33 cellular contexts compared by ENCODE assay signal in genomic region chr1:3096360-3096759, GRCh38.
"Had no signal": no experiment of that assay in that cellular context is flagged by ENCODE, and none has a peak within 500 bp of the region (broad histone marks: within the 10 kb centered on the region; RNA-seq: fewer than 3 reads in every experiment).

No MANE protein-coding gene starts in this region.

- H3K4me3 ChIP-seq: adrenal gland, body of pancreas, breast epithelium, cardiac muscle cell, colonic mucosa, esophagus squamous epithelium, gastroesophageal sphincter, heart right ventricle had no signal

- H3K4me3 Mint-ChIP-seq: activated CD4-positive, alpha-beta memory T cell treated with anti-CD3 and anti-CD28 coated beads for 36 hours; activated CD4-positive, alpha-beta T cell treated with anti-CD3 and anti-CD28 coated beads for 36 hours; activated CD4-positive, alpha-beta T cell treated with anti-CD3 and anti-CD28 coated beads, Interleukin-2, amount 10 ng/mL, durations not matched to agents 24 days and 14 days; activated CD8-positive, alpha-beta memory T cell treated with anti-CD3 and anti-CD28 coated beads, Interleukin-2, amount 10 ng/mL, durations not matched to agents 7 days and 5 days; activated CD8-positive, alpha-beta T cell treated with anti-CD3 and anti-CD28 coated beads, Interleukin-2, amount 10 ng/mL, durations not matched to agents 7 days and 5 days; activated naive CD4-positive, alpha-beta T cell treated with anti-CD3 and anti-CD28 coated beads for 36 hours; activated naive CD4-positive, alpha-beta T cell treated with anti-CD3 and anti-CD28 coated beads, Interleukin-2, amount 50 U/mL, for 24 hours; activated naive CD8-positive, alpha-beta T cell treated with anti-CD3 and anti-CD28 coated beads for 36 hours; activated naive CD8-positive, alpha-beta T cell treated with anti-CD3 and anti-CD28 coated beads, Interleukin-2, amount 50 U/mL, for 24 hours; activated T-helper 1 cell treated with anti-CD3 and anti-CD28 coated beads, Interleukin-12 subunit alpha, Interleukin-12 subunit beta, Interleukin-2, Interleukin-4 antibody, amounts not matched to agents 30 ng/mL and 10 ng/mL and 1 ng/mL, durations not matched to agents 14 hours and 24 hours and 36 hours had no signal

- H3K27me3 ChIP-seq: adrenal gland, body of pancreas, cardiac muscle cell, colonic mucosa had no signal

- H3K36me3 Mint-ChIP-seq: activated CD4-positive, alpha-beta memory T cell treated with anti-CD3 and anti-CD28 coated beads for 36 hours; activated CD8-positive, alpha-beta memory T cell treated with anti-CD3 and anti-CD28 coated beads, Interleukin-2, amount 10 ng/mL, durations not matched to agents 7 days and 5 days; activated naive CD4-positive, alpha-beta T cell treated with anti-CD3 and anti-CD28 coated beads, Interleukin-2, amount 50 U/mL, for 24 hours; activated naive CD8-positive, alpha-beta T cell treated with anti-CD3 and anti-CD28 coated beads for 36 hours had no signal

- H3K36me3 ChIP-seq: adrenal gland, breast epithelium, cardiac muscle cell, colonic mucosa, esophagus squamous epithelium, gastroesophageal sphincter, heart right ventricle had no signal

- H3K27ac ChIP-seq: adrenal gland, body of pancreas, breast epithelium, cardiac muscle cell, colonic mucosa, epithelial cell of prostate, esophagus squamous epithelium, gastroesophageal sphincter had no signal

- ATAC-seq: activated CD4-positive, alpha-beta T cell treated with anti-CD3 and anti-CD28 coated beads for 36 hours; activated CD8-positive, alpha-beta memory T cell treated with anti-CD3 and anti-CD28 coated beads, Interleukin-2, amount 10 ng/mL, durations not matched to agents 7 days and 5 days; activated CD8-positive, alpha-beta T cell treated with anti-CD3 and anti-CD28 coated beads, Interleukin-2, amount 10 ng/mL, durations not matched to agents 7 days and 5 days; activated naive CD8-positive, alpha-beta T cell treated with anti-CD3 and anti-CD28 coated beads, Interleukin-2, amount 50 U/mL, for 24 hours; body of pancreas; gastroesophageal sphincter had no signal

- H3K4me1 Mint-ChIP-seq: activated CD4-positive, alpha-beta T cell treated with anti-CD3 and anti-CD28 coated beads for 36 hours; activated CD4-positive, alpha-beta T cell treated with anti-CD3 and anti-CD28 coated beads, Interleukin-2, amount 10 ng/mL, durations not matched to agents 24 days and 14 days; activated CD8-positive, alpha-beta memory T cell treated with anti-CD3 and anti-CD28 coated beads, Interleukin-2, amount 10 ng/mL, durations not matched to agents 7 days and 5 days; activated naive CD4-positive, alpha-beta T cell treated with anti-CD3 and anti-CD28 coated beads, Interleukin-2, amount 50 U/mL, for 24 hours; activated naive CD8-positive, alpha-beta T cell treated with anti-CD3 and anti-CD28 coated beads for 36 hours; activated naive CD8-positive, alpha-beta T cell treated with anti-CD3 and anti-CD28 coated beads, Interleukin-2, amount 50 U/mL, for 24 hours had no signal

- H3K4me1 ChIP-seq: adrenal gland, breast epithelium, colonic mucosa, esophagus squamous epithelium, gastroesophageal sphincter had no signal

- H3K27ac Mint-ChIP-seq: activated CD4-positive, alpha-beta memory T cell treated with anti-CD3 and anti-CD28 coated beads for 36 hours; activated CD4-positive, alpha-beta T cell treated with anti-CD3 and anti-CD28 coated beads for 36 hours; activated CD4-positive, alpha-beta T cell treated with anti-CD3 and anti-CD28 coated beads, Interleukin-2, amount 10 ng/mL, durations not matched to agents 24 days and 14 days; activated CD8-positive, alpha-beta memory T cell treated with anti-CD3 and anti-CD28 coated beads, Interleukin-2, amount 10 ng/mL, durations not matched to agents 7 days and 5 days; activated CD8-positive, alpha-beta T cell treated with anti-CD3 and anti-CD28 coated beads, Interleukin-2, amount 10 ng/mL, durations not matched to agents 7 days and 5 days; activated naive CD4-positive, alpha-beta T cell treated with anti-CD3 and anti-CD28 coated beads for 36 hours; activated naive CD4-positive, alpha-beta T cell treated with anti-CD3 and anti-CD28 coated beads, Interleukin-2, amount 50 U/mL, for 24 hours; activated naive CD8-positive, alpha-beta T cell treated with anti-CD3 and anti-CD28 coated beads for 36 hours; activated naive CD8-positive, alpha-beta T cell treated with anti-CD3 and anti-CD28 coated beads, Interleukin-2, amount 50 U/mL, for 24 hours; activated T-helper 1 cell treated with anti-CD3 and anti-CD28 coated beads, Interleukin-12 subunit alpha, Interleukin-12 subunit beta, Interleukin-2, Interleukin-4 antibody, amounts not matched to agents 30 ng/mL and 10 ng/mL and 1 ng/mL, durations not matched to agents 14 hours and 24 hours and 36 hours; activated T-helper 2 cell treated with anti-CD3 and anti-CD28 coated beads, Interferon-gamma antibody, Interleukin-2, Interleukin-4, amounts not matched to agents 10 μg/mL and 5 μg/mL and 100 μg/mL, durations not matched to agents 14 hours and 24 hours and 36 hours had no signal

- H3K9me3 ChIP-seq: adrenal gland, body of pancreas, breast epithelium, colonic mucosa, esophagus squamous epithelium, gastroesophageal sphincter, heart right ventricle had no signal

- DNase-seq: activated CD4-positive, alpha-beta memory T cell treated with anti-CD3 and anti-CD28 coated beads for 36 hours; activated CD4-positive, alpha-beta T cell treated with anti-CD3 and anti-CD28 coated beads for 36 hours; activated CD4-positive, alpha-beta T cell treated with anti-CD3 and anti-CD28 coated beads, Interleukin-2, amount 10 ng/mL, durations not matched to agents 24 days and 14 days; activated CD4-positive, CD25-positive, alpha-beta regulatory T cell; activated CD4-positive, CD25-positive, alpha-beta regulatory T cell treated with anti-CD3 and anti-CD28 coated beads, Interleukin-2, amount 50 U/mL, for 72 hours; activated CD8-positive, alpha-beta memory T cell treated with anti-CD3 and anti-CD28 coated beads, Interleukin-2, amount 10 ng/mL, durations not matched to agents 7 days and 5 days; activated CD8-positive, alpha-beta memory T cell treated with anti-CD3 and anti-CD28 coated beads, Interleukin-2, amount 50 U/mL, for 4 hours; activated CD8-positive, alpha-beta T cell treated with anti-CD3 and anti-CD28 coated beads, Interleukin-2, amount 10 ng/mL, durations not matched to agents 7 days and 5 days; activated effector memory CD4-positive, alpha-beta T cell treated with anti-CD3 and anti-CD28 coated beads, Interleukin-2, amount 50 U/mL, for 16 hours; activated naive CD4-positive, alpha-beta T cell treated with anti-CD3 and anti-CD28 coated beads for 36 hours; activated naive CD8-positive, alpha-beta T cell treated with anti-CD3 and anti-CD28 coated beads for 36 hours; activated naive CD8-positive, alpha-beta T cell treated with anti-CD3 and anti-CD28 coated beads, Interleukin-2, amount 50 U/mL, for 24 hours; activated T-cell treated with anti-CD3 and anti-CD28 coated beads, Interleukin-2, amount 50 U/mL, for 1 hour; activated T-cell treated with anti-CD3 and anti-CD28 coated beads, Interleukin-2, amount 50 U/mL, for 48 hours; adrenal gland; amygdala; aorta; body of pancreas; central memory CD4-positive, alpha-beta T cell; cerebellar nuclear complex; colonic mucosa; effector CD8-positive, alpha-beta T cell; esophagus squamous epithelium; foreskin melanocyte; heart right ventricle; T-helper 2 cell had no signal

- H3K9me3 Mint-ChIP-seq: activated CD4-positive, alpha-beta memory T cell treated with anti-CD3 and anti-CD28 coated beads for 36 hours; activated CD4-positive, alpha-beta T cell treated with anti-CD3 and anti-CD28 coated beads, Interleukin-2, amount 10 ng/mL, durations not matched to agents 24 days and 14 days; activated naive CD4-positive, alpha-beta T cell treated with anti-CD3 and anti-CD28 coated beads for 36 hours; activated naive CD4-positive, alpha-beta T cell treated with anti-CD3 and anti-CD28 coated beads, Interleukin-2, amount 50 U/mL, for 24 hours; activated naive CD8-positive, alpha-beta T cell treated with anti-CD3 and anti-CD28 coated beads for 36 hours; activated naive CD8-positive, alpha-beta T cell treated with anti-CD3 and anti-CD28 coated beads, Interleukin-2, amount 50 U/mL, for 24 hours; activated T-helper 1 cell treated with anti-CD3 and anti-CD28 coated beads, Interleukin-12 subunit alpha, Interleukin-12 subunit beta, Interleukin-2, Interleukin-4 antibody, amounts not matched to agents 30 ng/mL and 10 ng/mL and 1 ng/mL, durations not matched to agents 14 hours and 24 hours and 36 hours; activated T-helper 2 cell treated with anti-CD3 and anti-CD28 coated beads, Interferon-gamma antibody, Interleukin-2, Interleukin-4, amounts not matched to agents 10 μg/mL and 5 μg/mL and 100 μg/mL, durations not matched to agents 14 hours and 24 hours and 36 hours had no signal
